9 cellular contexts compared by ENCODE assay signal in the genomic region with DNA sequence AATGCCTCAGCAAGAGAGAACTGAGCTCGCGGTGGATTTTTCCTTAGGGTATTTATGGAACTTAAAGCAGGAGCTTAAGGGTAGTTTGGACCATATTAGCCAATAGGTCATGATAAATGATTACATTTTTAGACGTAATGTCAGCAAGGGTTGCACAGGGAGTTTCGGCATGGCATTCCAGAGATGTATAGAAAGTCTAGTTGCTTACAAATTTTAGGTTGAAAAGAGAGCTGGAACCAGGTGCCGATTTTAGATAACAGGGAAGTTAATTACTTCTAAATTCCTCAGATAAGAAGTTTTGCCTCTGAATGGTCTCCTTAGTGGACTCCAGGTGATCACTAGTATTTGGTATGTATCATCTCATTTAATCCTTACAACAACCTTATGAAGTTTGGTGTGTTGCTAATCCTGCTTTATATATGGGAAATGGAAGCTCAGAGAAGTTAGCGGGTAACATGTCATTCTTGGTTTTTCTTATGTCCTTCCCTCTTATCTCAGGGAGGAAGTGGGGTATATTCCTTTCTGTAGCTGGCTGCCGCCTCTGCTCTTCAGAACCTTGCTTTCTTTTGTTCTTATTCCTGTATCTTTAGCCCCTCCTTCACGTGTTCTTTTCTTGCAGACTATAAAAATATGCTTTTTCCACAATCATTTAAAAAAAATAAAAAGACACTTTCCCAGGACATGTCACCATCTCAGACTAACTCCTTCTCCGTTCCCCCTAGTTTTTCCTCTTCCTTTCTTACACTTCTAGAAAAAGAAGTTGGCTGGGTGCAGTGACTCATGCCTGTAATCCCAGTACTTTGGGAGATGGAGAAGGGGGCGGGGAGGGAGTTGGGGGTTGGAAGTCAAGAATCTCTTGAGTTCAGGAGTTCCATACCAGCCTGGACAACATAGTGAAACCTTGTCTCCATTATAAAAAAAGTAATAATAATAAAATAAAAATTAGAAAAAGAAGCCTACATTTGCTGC. TPM values are rescaled to one million over a fixed set of nuclear protein-coding genes. Genes with fewer than 3 reads are reported as not detected.
DNase-seq lines count a peak whose midpoint lies in the region; ATAC-seq and TF ChIP-seq lines count a peak whose summit lies in the region.
"Had no signal": no experiment of that assay in that cellular context is flagged by ENCODE, and none has a peak within 500 bp of the region (broad histone marks: within the 10 kb centered on the region; RNA-seq: fewer than 3 reads in every experiment).

No MANE protein-coding gene starts in this region.

- intact Hi-C loops in A673 (cut with micrococcal nuclease; ENCODE audit: unreplicated experiment): no loop called here
- intact Hi-C loops in lower lobe of right lung (cut with DNase I): no loop called here

- POLR2A ChIA-PET in A673 (lab: Charles Lee; ENCODE audit: low non-redundant PET): interaction anchor here (0.6 kb wide), 1 partner anchor 432 kb away, joined by 5 read pairs; no protein-coding TSS in a partner anchor

- BruUV-seq in A673 (replicated peaks; lab: Mats Ljungman, UMichigan): no TSS peak

- H3K27ac ChIP-seq in A673 (ENCODE audit: low read depth, low read length, poor library complexity, severe bottlenecking): no peak overlapping the region
- H3K27ac ChIP-seq in brain microvascular endothelial cell: peak overlapping the region; percentile 98
- H3K27ac ChIP-seq in lower lobe of right lung: peak overlapping the region; percentile 74

- DNase-seq in A673 (ENCODE audit: low spot score) (peak; percentile 52), KBM-7 (peak; percentile 12), brain microvascular endothelial cell (peak; percentile 78), lower lobe of right lung (no peak), H7 (no peak)

- H3K27me3 ChIP-seq in A673 (replicated peaks; ENCODE audit: insufficient read depth, low read depth, low read length, poor library complexity) (no peaks in the 10 kb centered on the region), brain microvascular endothelial cell (replicated peaks) (no peaks in the 10 kb centered on the region), lower lobe of right lung (ENCODE audit: low read depth) (no peaks in the 10 kb centered on the region), H7 (ENCODE audit: control insufficient read depth, insufficient read depth, low read length) (no peaks in the 10 kb centered on the region)
- H3K27me3 ChIP-seq: pancreas had no signal

- peak; percentile 11 to 64 for ATAC-seq in lower lobe of right lung
- ATAC-seq in HG02623 (IDR thresholded peaks at IDR 0.05; ENCODE audit: unreplicated experiment): no peak
- no peak for ATAC-seq in HG03457 (IDR thresholded peaks at IDR 0.05; ENCODE audit: unreplicated experiment)
- no peak for ATAC-seq in HG02981 (IDR thresholded peaks at IDR 0.05; ENCODE audit: unreplicated experiment)

- CTCF ChIA-PET in A673 (lab: Charles Lee): interaction anchor here (0.6 kb wide), 1 partner anchor 272 kb away, joined by 3 read pairs; no protein-coding TSS in a partner anchor

- in situ Hi-C loops in KBM-7 (cut with MboI; ENCODE audit: low pct_unique_long_range_greater_than_20kb, low sequenced_read_pairs) (no loop called here), brain microvascular endothelial cell (cut with HindIII; ENCODE audit: low pct_ligation_motif_present, low sequenced_read_pairs) (no loop called here)

- H3K4me1 ChIP-seq in A673 (ENCODE audit: insufficient read depth, low read length, poor library complexity, severe bottlenecking): peaks cover 23% of the 10 kb centered on the region
- H3K4me1 ChIP-seq in lower lobe of right lung: peaks cover 70% of the 10 kb centered on the region

- H3K36me3 ChIP-seq in A673 (ENCODE audit: insufficient read depth, low read length, poor library complexity, severe bottlenecking): no peaks in the 10 kb centered on the region
- no peaks in the 10 kb centered on the region for H3K36me3 ChIP-seq in brain microvascular endothelial cell (replicated peaks)
- peaks cover 4% of the 10 kb centered on the region for H3K36me3 ChIP-seq in lower lobe of right lung
- no peaks in the 10 kb centered on the region for H3K36me3 ChIP-seq in H7 (replicated peaks; ENCODE audit: control insufficient read depth, insufficient read depth, low read length)
- H3K36me3 ChIP-seq: pancreas had no signal

- H3K9me3 ChIP-seq in A673 (ENCODE audit: low read depth, low read length, poor library complexity, severe bottlenecking): no peaks in the 10 kb centered on the region
- H3K9me3 ChIP-seq in lower lobe of right lung: no peaks in the 10 kb centered on the region
- H3K9me3 ChIP-seq: pancreas had no signal

- H3K4me3 ChIP-seq in A673 (ENCODE audit: low read depth, low read length, poor library complexity, severe bottlenecking) (no peak overlapping the region), brain microvascular endothelial cell (ENCODE audit: low read depth, low read length) (no peak overlapping the region), lower lobe of right lung (peak overlapping the region; percentile 2), H7 (ENCODE audit: insufficient read depth, low read depth, low read length) (no peak overlapping the region)
- H3K4me3 ChIP-seq: pancreas had no signal

- no peak for TF ChIP-seq CTCF in A673 (conservative IDR thresholded peaks at IDR 0.05; ENCODE audit: low read depth, low read length)
- TF ChIP-seq CTCF in brain microvascular endothelial cell (IDR thresholded peaks at IDR 0.05; ENCODE audit: low read depth, low read length, missing control alignments): no peak
- TF ChIP-seq CTCF in lower lobe of right lung (IDR thresholded peaks at IDR 0.05): no peak

RNA-seq across cellular contexts. Expression of a gene that starts 25.7 kb away (rescaled TPM):
- total RNA-seq in A673 (2021) (115 and 119 TPM in 2 replicates), lower lobe of right lung (265 TPM)
- total RNA-seq in H7 (2014; rRNA removed; shearing (Covaris generic)): 74.7 and 87.6 TPM in 2 replicates

Comparison
In these comparisons a context has a peak if more than half of its experiments do, and no peak if none do; other contexts are left out.
1. DNase-seq: peak in A673 (single experiment), KBM-7 (single experiment) and brain microvascular endothelial cell (single experiment); none in lower lobe of right lung (single experiment) and H7 (single experiment).
2. ATAC-seq: peak in lower lobe of right lung (2 of 2); none in HG02623 (single experiment), HG03457 (single experiment) and HG02981 (single experiment).